ENCODE assay signal across 8 cellular contexts in the genomic region with DNA sequence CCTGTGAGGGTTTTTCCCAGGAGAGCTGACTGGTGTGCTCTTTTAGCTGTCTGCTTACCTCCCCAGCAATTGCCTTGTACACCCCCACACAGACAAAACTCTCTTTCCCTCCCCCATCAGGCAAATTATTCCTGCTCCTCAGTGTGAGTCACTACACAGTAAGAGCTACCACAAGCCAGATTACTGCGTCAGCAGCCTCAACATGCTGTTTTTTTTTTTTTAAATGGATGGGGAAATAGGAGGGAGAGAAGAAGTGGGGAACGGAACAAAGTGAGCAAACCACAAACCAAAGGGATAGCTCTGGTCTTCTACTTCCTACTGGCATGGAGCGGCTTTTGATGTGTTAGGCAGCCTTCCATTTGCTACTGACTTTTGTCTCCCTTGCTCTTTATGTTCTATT.
DNase-seq lines count a peak whose midpoint lies in the region; ATAC-seq and TF ChIP-seq lines count a peak whose summit lies in the region.

No MANE protein-coding gene starts in this region.

- H3K36me3 ChIP-seq in kidney epithelial cell (ENCODE audit: control insufficient read depth, insufficient read depth, low read length) = no peaks in the 10 kb centered on the region
- no peaks in the 10 kb centered on the region for H3K36me3 ChIP-seq in vagina

- TF ChIP-seq POLR2A in vagina (IDR thresholded peaks at IDR 0.05) = no peak

- TF ChIP-seq CTCF in kidney epithelial cell (IDR thresholded peaks at IDR 0.05; ENCODE audit: insufficient read depth, low read length, poor library complexity, severe bottlenecking) (no peak), vagina (IDR thresholded peaks at IDR 0.05) (no peak)

- no peak overlapping the region for H3K4me3 ChIP-seq in kidney epithelial cell (ENCODE audit: low read depth, low read length)
- H3K4me3 ChIP-seq in vagina = no peak overlapping the region

- H3K27ac ChIP-seq in vagina = peak overlapping the region; percentile 28

- no peaks in the 10 kb centered on the region for H3K4me1 ChIP-seq in vagina

- ATAC-seq in GM21381 (IDR thresholded peaks at IDR 0.05; ENCODE audit: unreplicated experiment) = no peak
- no peak for ATAC-seq in HG03457 (IDR thresholded peaks at IDR 0.05; ENCODE audit: unreplicated experiment)

- DNase-seq in stimulated activated CD4-positive, alpha-beta T cell treated with anti-CD3 and anti-CD28 coated beads, Interleukin-15, amount 100 ng/mL, for 24 hours = peak; percentile 26
- DNase-seq in stimulated activated CD4-positive, alpha-beta T cell treated with anti-CD3 and anti-CD28 coated beads, Interleukin-12 subunit alpha, Interleukin-12 subunit beta, amount 100 ng/mL, for 4 hours = no peak
- DNase-seq in amniotic epithelial cell (ENCODE audit: low read depth) (peak; percentile 97), kidney epithelial cell (ENCODE audit: low read depth) (peak; percentile 82), vagina (ENCODE audit: extremely low spot score in 2 of 2) (no peak), NCI-H82 treated with DMSO at 0.1 percent for 48 hours (lab: John Stamatoyannopoulos, UW; ENCODE audit: unreplicated experiment) (no peak)

- H3K9me3 ChIP-seq in vagina = no peaks in the 10 kb centered on the region

- H3K27me3 ChIP-seq in kidney epithelial cell (ENCODE audit: control insufficient read depth, insufficient read depth, low read length) (no peaks in the 10 kb centered on the region), vagina (no peaks in the 10 kb centered on the region)

- intact Hi-C loops in vagina (cut with DNase I) = no loop called here

Comparison
In these comparisons a context has a peak if more than half of its experiments do, and no peak if none do; other contexts are left out.
1. DNase-seq: peak in stimulated activated CD4-positive, alpha-beta T cell treated with anti-CD3 and anti-CD28 coated beads, Interleukin-15, amount 100 ng/mL, for 24 hours (single experiment), amniotic epithelial cell (single experiment) and kidney epithelial cell (single experiment); none in stimulated activated CD4-positive, alpha-beta T cell treated with anti-CD3 and anti-CD28 coated beads, Interleukin-12 subunit alpha, Interleukin-12 subunit beta, amount 100 ng/mL, for 4 hours (single experiment), vagina (0 of 2) and NCI-H82 treated with DMSO at 0.1 percent for 48 hours (single experiment).